12 cellular contexts compared by ENCODE assay signal in genomic region chr7:100400656-100401055, GRCh38. TPM values are rescaled to one million over a fixed set of nuclear protein-coding genes. Genes with fewer than 3 reads are reported as not detected.
DNase-seq lines count a peak whose midpoint lies in the region; ATAC-seq, FAIRE-seq and TF ChIP-seq lines count a peak whose summit lies in the region.
"Had no signal": no experiment of that assay in that cellular context is flagged by ENCODE, and none has a peak within 500 bp of the region (broad histone marks: within the 10 kb centered on the region; RNA-seq: fewer than 3 reads in every experiment).

No MANE protein-coding gene starts in this region.

- peaks cover 13% of the 10 kb centered on the region for H3K4me1 Mint-ChIP-seq in WTC11

- H3K4me2 ChIP-seq in DND-41 (ENCODE audit: insufficient read depth, low read length), result no peak overlapping the region

- CTCF ChIA-PET in HEK293 (lab: Yijun Ruan, JAX) (interaction anchor here (0.6 to 1.5 kb wide), 4 partner anchors 49 to 143 kb away, joined by 3 to 5 read pairs (median 3); no protein-coding TSS in a partner anchor), WTC11 (lab: Charles Lee) (interaction anchor here (0.6 to 1.9 kb wide), 8 partner anchors 11 to 367 kb away, joined by 3 to 9 read pairs (median 4); partner anchors contain the start of gene ZCWPW1)

- H3K9ac ChIP-seq in DND-41 (ENCODE audit: low read depth, low read length), result no peak overlapping the region

- H4K20me1 ChIP-seq in DND-41 (ENCODE audit: insufficient read depth, low read length), result no peaks in the 10 kb centered on the region

- DNase-seq in DND-41 (peak; percentile 46), WTC11 (ENCODE audit: low spot score) (peak; percentile 56), iPS-NIHi7 (ENCODE audit: extremely low spot score) (peak; percentile 72), Peyer's patch (no peak), OCI-M2 (lab: John Stamatoyannopoulos, UW; ENCODE audit: unreplicated experiment) (no peak), small intestine (no peak)
- DNase-seq: activated naive CD4-positive, alpha-beta T cell treated with Interleukin-2 at 50 U/mL for 16 hours; NCI-H2171; T1000 had no signal

- 82 to 90% (median 88%) methylated on average over 10 to 11 of the region's 11 CpGs for WGBS in small intestine, 3 donors

- no peak for FAIRE-seq in small intestine (lab: Jason Lieb, UNC)

- no peak overlapping the region for H3K27ac ChIP-seq in DND-41 (ENCODE audit: low read length)
- H3K27ac ChIP-seq in HEK293 (ENCODE audit: extremely low read depth, low read depth, low read length), result no peak overlapping the region
- H3K27ac ChIP-seq in Peyer's patch, result no peak overlapping the region
- no peak overlapping the region for H3K27ac ChIP-seq in small intestine (ENCODE audit: low read depth in 1 of 2, low read length in 1 of 2)
- H3K27ac ChIP-seq: skin epidermis had no signal

- no peak overlapping the region for H2AFZ ChIP-seq in DND-41 (ENCODE audit: low read depth, low read length)

- H3K9me3 Mint-ChIP-seq in WTC11, result no peaks in the 10 kb centered on the region

- H3K27me3 ChIP-seq in DND-41 (ENCODE audit: insufficient read depth, low read length, poor library complexity) (no peaks in the 10 kb centered on the region), Peyer's patch (no peaks in the 10 kb centered on the region), small intestine (ENCODE audit: control insufficient read depth in 2 of 2, insufficient read depth in 2 of 2, low read length in 2 of 2) (no peaks in the 10 kb centered on the region)

- H3K4me3 Mint-ChIP-seq in WTC11, result no peak overlapping the region

- H3K36me3 Mint-ChIP-seq in WTC11, result no peaks in the 10 kb centered on the region

- TF ChIP-seq CTCF in DND-41 (IDR thresholded peaks at IDR 0.05; ENCODE audit: borderline replicate concordance, extremely low read depth, low read length, poor library complexity, severe bottlenecking) (peak; percentile 54), HEK293 (tag by site-specific recombination; IDR thresholded peaks at IDR 0.05) (0 out of 2 replicates have a peak, but pooled peaks have one; percentile 9), WTC11 (IDR thresholded peaks at IDR 0.05) (no peak), Peyer's patch (IDR thresholded peaks at IDR 0.05) (no peak)

- H3K27me3 Mint-ChIP-seq in WTC11 (ENCODE audit: low read depth), result peaks cover 28% of the 10 kb centered on the region

- POLR2A ChIA-PET in HEK293 (lab: Yijun Ruan, JAX), result interaction anchor here (2.0 kb wide), 1 partner anchor 28 kb away, joined by 7 read pairs; the partner anchor contains the start of genes MEPCE and ZCWPW1
- POLR2A ChIA-PET in WTC11 (lab: Charles Lee), result interaction anchor here (0.6 to 2.2 kb wide), 2 partner anchors 28 to 417 kb away, joined by 3 to 9 read pairs; partner anchors contain the start of gene ZCWPW1

- no peaks in the 10 kb centered on the region for H3K79me2 ChIP-seq in DND-41 (ENCODE audit: insufficient read depth, low read length)

- H3K36me3 ChIP-seq in DND-41 (ENCODE audit: insufficient read depth, low read length) (no peaks in the 10 kb centered on the region), HEK293 (ENCODE audit: control insufficient read depth in 2 of 2, insufficient read depth in 1 of 2, low read length in 2 of 2) (no peaks in the 10 kb centered on the region), Peyer's patch (no peaks in the 10 kb centered on the region), small intestine (ENCODE audit: control insufficient read depth in 2 of 2, insufficient read depth in 2 of 2, low read length in 2 of 2) (no peaks in the 10 kb centered on the region)

- no peaks in the 10 kb centered on the region for H3K9me3 ChIP-seq in DND-41 (ENCODE audit: insufficient read depth, low read length, severe bottlenecking)
- H3K9me3 ChIP-seq in HEK293 (ENCODE audit: control insufficient read depth, insufficient read depth, low read depth, low read length), result no peaks in the 10 kb centered on the region
- H3K9me3 ChIP-seq in Peyer's patch, result no peaks in the 10 kb centered on the region
- H3K9me3 ChIP-seq in small intestine (ENCODE audit: control insufficient read depth, low read depth), result no peaks in the 10 kb centered on the region

- TF ChIP-seq POLR2A in Peyer's patch (IDR thresholded peaks at IDR 0.05), result no peak

- H3K4me3 ChIP-seq in DND-41 (ENCODE audit: low read depth in 1 of 2, low read length in 2 of 2) (no peak overlapping the region), HEK293 (ENCODE audit: low read depth, low read length) (no peak overlapping the region), Peyer's patch (no peak overlapping the region), small intestine (ENCODE audit: low read depth in 1 of 2, low read length in 2 of 2) (no peak overlapping the region)
- H3K4me3 ChIP-seq: skin epidermis had no signal

- peaks cover 18% of the 10 kb centered on the region for H3K4me1 ChIP-seq in DND-41 (ENCODE audit: insufficient read depth, low read length)
- no peaks in the 10 kb centered on the region for H3K4me1 ChIP-seq in HEK293 (ENCODE audit: control insufficient read depth, insufficient read depth, low read length)
- peaks cover 0 to 4% (median 1%) of the 10 kb centered on the region in 4 donors for H3K4me1 ChIP-seq in Peyer's patch
- H3K4me1 ChIP-seq in small intestine (ENCODE audit: control insufficient read depth in 2 of 2, insufficient read depth in 1 of 2, low read depth in 1 of 2, low read length in 1 of 2), result no peaks in the 10 kb centered on the region

- peak; percentile 62 for ATAC-seq in DND-41 (ENCODE audit: insufficient read depth, low read depth)
- peak; percentile 86 for ATAC-seq in WTC11
- ATAC-seq in HG02970 (IDR thresholded peaks at IDR 0.05; ENCODE audit: low FRiP score, unreplicated experiment), result no peak

- H3K27ac Mint-ChIP-seq in WTC11, result no peak overlapping the region

TF ChIP-seq in HEK293, 187 proteins besides CTCF, POLR2A, EP300 and RAD21:
- no peak for TF ChIP-seq ZNF174 (tag by site-specific recombination; IDR thresholded peaks at IDR 0.05)
- no peak for TF ChIP-seq ZBTB8A (tag by site-specific recombination; IDR thresholded peaks at IDR 0.05)
- TF ChIP-seq ZSCAN30 (tag by site-specific recombination; IDR thresholded peaks at IDR 0.05), result peak; percentile 21; the same call in 1 of the 2 replicates
- TF ChIP-seq ZNF2 (tag by site-specific recombination; IDR thresholded peaks at IDR 0.05), result 0 out of 2 replicates have a peak, but pooled peaks have one; percentile 30
- TF ChIP-seq ZIC2 (tag by site-specific recombination; IDR thresholded peaks at IDR 0.05), result no peak
- TF ChIP-seq ZNF48 (tag by site-specific recombination; IDR thresholded peaks at IDR 0.05), result no peak

TF ChIP-seq in WTC11, 78 proteins besides CTCF, POLR2A, EP300 and RAD21 (continues in another document):
- TF ChIP-seq, protein P1, sequence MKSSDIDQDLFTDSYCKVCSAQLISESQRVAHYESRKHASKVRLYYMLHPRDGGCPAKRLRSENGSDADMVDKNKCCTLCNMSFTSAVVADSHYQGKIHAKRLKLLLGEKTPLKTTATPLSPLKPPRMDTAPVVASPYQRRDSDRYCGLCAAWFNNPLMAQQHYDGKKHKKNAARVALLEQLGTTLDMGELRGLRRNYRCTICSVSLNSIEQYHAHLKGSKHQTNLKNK (CRISPR knock-in tag; IDR thresholded peaks at IDR 0.05), result no peak
- TF ChIP-seq GABPB1 (CRISPR knock-in tag; IDR thresholded peaks at IDR 0.05) (no peak), ZNF423 (CRISPR knock-in tag; IDR thresholded peaks at IDR 0.05) (no peak), NFYB (CRISPR knock-in tag; conservative IDR thresholded peaks at IDR 0.05; ENCODE audit: low read depth) (no peak), ZNF425 (CRISPR knock-in tag; conservative IDR thresholded peaks at IDR 0.05) (no peak), JAZF1 (CRISPR knock-in tag; IDR thresholded peaks at IDR 0.05) (no peak), HMGA2 (CRISPR knock-in tag; IDR thresholded peaks at IDR 0.05) (no peak)
- TF ChIP-seq, protein P2, sequence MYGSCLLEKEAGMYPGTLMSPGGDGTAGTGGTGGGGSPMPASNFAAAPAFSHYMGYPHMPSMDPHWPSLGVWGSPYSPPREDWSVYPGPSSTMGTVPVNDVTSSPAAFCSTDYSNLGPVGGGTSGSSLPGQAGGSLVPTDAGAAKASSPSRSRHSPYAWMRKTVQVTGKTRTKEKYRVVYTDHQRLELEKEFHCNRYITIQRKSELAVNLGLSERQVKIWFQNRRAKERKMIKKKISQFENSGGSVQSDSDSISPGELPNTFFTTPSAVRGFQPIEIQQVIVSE (CRISPR knock-in tag; IDR thresholded peaks at IDR 0.05; ENCODE audit: borderline replicate concordance), result no peak
- TF ChIP-seq, protein P3, sequence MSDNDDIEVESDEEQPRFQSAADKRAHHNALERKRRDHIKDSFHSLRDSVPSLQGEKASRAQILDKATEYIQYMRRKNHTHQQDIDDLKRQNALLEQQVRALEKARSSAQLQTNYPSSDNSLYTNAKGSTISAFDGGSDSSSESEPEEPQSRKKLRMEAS (CRISPR knock-in tag; IDR thresholded peaks at IDR 0.05), result no peak

RNA-seq across cellular contexts. Expression of gene PILRA, which starts 27.4 kb away (rescaled TPM):
- total RNA-seq in WTC11 (2021) (1.8 to 3.2 TPM (median 3.0 TPM) in 3 replicates), Peyer's patch (1 to 10 TPM; 5.8 to 9.5 (median 5.9) TPM)
- polyA plus RNA-seq in small intestine, result 1 to 10 TPM in 2 of 3 donors, under 1 TPM in 1; 0.81 to 3.6 (median 3.3) TPM

RNA-seq across cellular contexts. Expression of gene ZCWPW1, which starts 27.8 kb away (rescaled TPM):
- total RNA-seq in WTC11 (2021) (1.4 to 1.5 TPM (median 1.4 TPM) in 3 replicates), Peyer's patch (10 to 100 TPM in 1 of 4 donors, 1 to 10 TPM in 3; 1.8 to 19.8 (median 3.6) TPM)
- 1 to 10 TPM; 1.3 to 6.5 (median 5.0) TPM for polyA plus RNA-seq in small intestine

RNA-seq across cellular contexts. Expression of gene MEPCE, which starts 29.0 kb away (rescaled TPM):
- total RNA-seq in WTC11 (2021), result 41.9 to 49.6 TPM (median 47.7 TPM) in 3 replicates
- 10 to 100 TPM; 17.3 to 46.3 (median 32.2) TPM for total RNA-seq in Peyer's patch
- 10 to 100 TPM; 26.8 to 31.3 (median 30.1) TPM for polyA plus RNA-seq in small intestine

RNA-seq across cellular contexts. Expression of gene PPP1R35, which starts 35.6 kb away (rescaled TPM):
- 85.9 to 90.8 TPM (median 88.3 TPM) in 3 replicates for total RNA-seq in WTC11 (2021)
- 10 to 100 TPM; 44.8 to 67.7 (median 49.0) TPM for total RNA-seq in Peyer's patch
- 10 to 100 TPM; 37.9 to 62.8 (median 55.7) TPM for polyA plus RNA-seq in small intestine

RNA-seq across cellular contexts. Expression of gene PILRB, which starts 42.7 kb away (rescaled TPM):
- 30.2 to 35.8 TPM (median 30.7 TPM) in 3 replicates for total RNA-seq in WTC11 (2021)
- total RNA-seq in Peyer's patch, result 100 to 1,000 TPM in 3 of 4 donors, 10 to 100 TPM in 1; 73.6 to 179 (median 150) TPM
- 100 to 1,000 TPM in 1 of 3 donors, 10 to 100 TPM in 2; 39.1 to 117 (median 58.4) TPM for polyA plus RNA-seq in small intestine

Comparison
In these comparisons a context has a peak if more than half of its experiments do, and no peak if none do; other contexts are left out.
1. DNase-seq: peak in DND-41 (single experiment), WTC11 (single experiment) and iPS-NIHi7 (single experiment); none in Peyer's patch (0 of 3), OCI-M2 (single experiment) and small intestine (single experiment).
2. CTCF ChIP-seq: peak in DND-41 (single experiment) and HEK293 (single experiment); none in WTC11 (single experiment) and Peyer's patch (0 of 6).